In genomic region chr17:49610883-49611584, GRCh38 we compare ENCODE assay signal across 22 cellular contexts. TPM values are rescaled to one million over a fixed set of nuclear protein-coding genes. Genes with fewer than 3 reads are reported as not detected.
DNase-seq lines count a peak whose midpoint lies in the region; ATAC-seq, FAIRE-seq and TF ChIP-seq lines count a peak whose summit lies in the region.
"Had no signal": no experiment of that assay in that cellular context is flagged by ENCODE, and none has a peak within 500 bp of the region (broad histone marks: within the 10 kb centered on the region; RNA-seq: fewer than 3 reads in every experiment).

No MANE protein-coding gene starts in this region.

- H3K27me3 ChIP-seq in left lung, result no peaks in the 10 kb centered on the region
- no peaks in the 10 kb centered on the region for H3K27me3 ChIP-seq in CD8-positive, alpha-beta memory T cell (ENCODE audit: insufficient read depth, low read length, poor library complexity, severe bottlenecking)

- H3K27ac ChIP-seq in left lung, result peak overlapping the region; percentile 30 to 48
- no peak overlapping the region for H3K27ac ChIP-seq in CD8-positive, alpha-beta memory T cell (ENCODE audit: low read depth, low read length)
- H3K27ac ChIP-seq: PC-9, SK-N-MC had no signal

- no peaks in the 10 kb centered on the region for H3K9me3 ChIP-seq in left lung
- no peaks in the 10 kb centered on the region for H3K9me3 ChIP-seq in CD8-positive, alpha-beta memory T cell (ENCODE audit: low read length)

- TF ChIP-seq CTCF in left lung (IDR thresholded peaks at IDR 0.05), result no peak

- H3K4me1 ChIP-seq in left lung, result peaks cover 15 to 20% of the 10 kb centered on the region in 2 donors
- no peaks in the 10 kb centered on the region for H3K4me1 ChIP-seq in CD8-positive, alpha-beta memory T cell (ENCODE audit: insufficient read depth, low read length)

- DNase-seq in left ventricle myocardium superior (no peak), Right ventricle myocardium inferior (ENCODE audit: missing footprints) (no peak), left lung (no peak), sciatic nerve (ENCODE audit: low spot score) (no peak), GM19239 (ENCODE audit: insufficient read length, low spot score) (no peak)
- no peak for DNase-seq in CD8-positive, alpha-beta memory T cell
- DNase-seq: activated CD4-positive, alpha-beta T cell treated with anti-CD3 and anti-CD28 coated beads, Interleukin-2, amount 10 ng/mL, durations not matched to agents 24 days and 14 days; activated T-cell treated with anti-CD3 and anti-CD28 coated beads, Interleukin-2, amount 50 U/mL, for 48 hours; amniotic stem cell; mesendoderm; NCI-H2171; NCI-H774; PC-9; stimulated activated CD4-positive, alpha-beta T cell treated with anti-CD3 and anti-CD28 coated beads, Interleukin-4, amount 100 ng/mL, for 24 hours had no signal

- H3K27me3 Mint-ChIP-seq in CD8-positive, alpha-beta memory T cell, result no peaks in the 10 kb centered on the region
- H3K27me3 Mint-ChIP-seq: activated CD4-positive, alpha-beta T cell treated with anti-CD3 and anti-CD28 coated beads, Interleukin-2, amount 10 ng/mL, durations not matched to agents 24 days and 14 days had no signal

- peaks cover 7 to 87% (median 26%) of the 10 kb centered on the region in 3 donors for H3K36me3 Mint-ChIP-seq in CD8-positive, alpha-beta memory T cell

- H3K4me3 ChIP-seq in left lung, result no peak overlapping the region
- no peak overlapping the region for H3K4me3 ChIP-seq in CD8-positive, alpha-beta memory T cell (ENCODE audit: low read length)
- H3K4me3 ChIP-seq: GM12878, PC-9, SK-N-MC, skin epidermis had no signal

- peaks cover 0 to 9% (median 3%) of the 10 kb centered on the region in 3 donors for H3K4me1 Mint-ChIP-seq in CD8-positive, alpha-beta memory T cell
- H3K4me1 Mint-ChIP-seq: neural crest cell had no signal

- H3K4me3 Mint-ChIP-seq in CD8-positive, alpha-beta memory T cell, result no peak overlapping the region
- H3K4me3 Mint-ChIP-seq: activated CD4-positive, alpha-beta T cell treated with anti-CD3 and anti-CD28 coated beads, Interleukin-2, amount 10 ng/mL, durations not matched to agents 24 days and 14 days; neural crest cell had no signal

- CTCF ChIA-PET in CD8-positive, alpha-beta memory T cell (lab: Charles Lee), result no interaction called here

- POLR2A ChIA-PET in CD8-positive, alpha-beta memory T cell (lab: Charles Lee), result interaction anchor here (0.6 kb wide), 1 partner anchor 386 kb away, joined by 3 read pairs; no protein-coding TSS in a partner anchor

- intact Hi-C loops in left ventricle myocardium superior (cut with micrococcal nuclease) (no loop called here), Right ventricle myocardium inferior (cut with DNase I) (no loop called here), left lung (cut with DNase I) (no loop called here), sciatic nerve (cut with DNase I) (no loop called here)

- FAIRE-seq in GM19239 (lab: Jason Lieb, UNC), result no peak
- FAIRE-seq: endothelial cell of umbilical vein, GM12878, TTC549 had no signal

- H3K27ac Mint-ChIP-seq in CD8-positive, alpha-beta memory T cell, result peak overlapping the region in 3 of 8 donors; percentile 23 to 79 (median 35)
- H3K27ac Mint-ChIP-seq: activated CD4-positive, alpha-beta T cell treated with anti-CD3 and anti-CD28 coated beads, Interleukin-2, amount 10 ng/mL, durations not matched to agents 24 days and 14 days had no signal

- peak; percentile 25 for ATAC-seq in left ventricle myocardium superior
- ATAC-seq in Right ventricle myocardium inferior, result no peak
- ATAC-seq in left lung, result peak; percentile 78
- peak; percentile 48 for ATAC-seq in sciatic nerve
- no peak for ATAC-seq in GM21619 (IDR thresholded peaks at IDR 0.05; ENCODE audit: unreplicated experiment)
- ATAC-seq in GM19397 (IDR thresholded peaks at IDR 0.05; ENCODE audit: unreplicated experiment), result no peak
- ATAC-seq: GM12878 had no signal

- H3K36me3 ChIP-seq in left lung, result peaks cover 0 to 72% of the 10 kb centered on the region in 2 donors
- H3K36me3 ChIP-seq in CD8-positive, alpha-beta memory T cell (ENCODE audit: insufficient read depth, low read length), result peaks cover 49% of the 10 kb centered on the region

- H3K9me3 Mint-ChIP-seq in CD8-positive, alpha-beta memory T cell, result no peaks in the 10 kb centered on the region
- H3K9me3 Mint-ChIP-seq: activated CD4-positive, alpha-beta T cell treated with anti-CD3 and anti-CD28 coated beads, Interleukin-2, amount 10 ng/mL, durations not matched to agents 24 days and 14 days; neural crest cell had no signal

RNA-seq across cellular contexts. Expression of gene NXPH3, which starts 35.4 kb away (rescaled TPM):
- 3.4 TPM for total RNA-seq in left ventricle myocardium superior
- total RNA-seq in Right ventricle myocardium inferior, result 4.5 TPM
- total RNA-seq in left lung, result 1 to 10 TPM; 2.1 to 2.7 TPM
- 17.0 TPM for total RNA-seq in sciatic nerve
- total RNA-seq in CD8-positive, alpha-beta memory T cell, result under 1 TPM; 0.31 to 0.44 TPM
- not detected for polyA plus RNA-seq in CD8-positive, alpha-beta memory T cell
- total RNA-seq: activated CD4-positive, alpha-beta T cell treated with anti-CD3 and anti-CD28 coated beads, Interleukin-2, amount 10 ng/mL, durations not matched to agents 24 days and 14 days; PC-9 had no signal

Comparison
In these comparisons a context has a peak if more than half of its experiments do, and no peak if none do; other contexts are left out.
1. ATAC-seq: peak in left ventricle myocardium superior (single experiment), left lung (single experiment) and sciatic nerve (single experiment); none in Right ventricle myocardium inferior (single experiment), GM21619 (single experiment) and GM19397 (single experiment).